In genomic region chr16:11140867-11141266, GRCh38 we compare ENCODE assay signal across 27 cellular contexts.
DNase-seq lines count a peak whose midpoint lies in the region; ATAC-seq and TF ChIP-seq lines count a peak whose summit lies in the region.
"Had no signal": no experiment of that assay in that cellular context is flagged by ENCODE, and none has a peak within 500 bp of the region (broad histone marks: within the 10 kb centered on the region; RNA-seq: fewer than 3 reads in every experiment).

No MANE protein-coding gene starts in this region.

- in situ Hi-C loops in HAP-1 (cut with MboI; ENCODE audit: low sequenced_read_pairs), result no loop called here

- no peaks in the 10 kb centered on the region for H3K27me3 ChIP-seq in left ventricle myocardium inferior (ENCODE audit: low read depth)
- no peaks in the 10 kb centered on the region for H3K27me3 ChIP-seq in HAP-1 (ENCODE audit: low read depth)
- H3K27me3 ChIP-seq: brain microvascular endothelial cell had no signal

- H3K9me3 ChIP-seq in left ventricle myocardium inferior (replicated peaks) (no peaks in the 10 kb centered on the region), HAP-1 (no peaks in the 10 kb centered on the region)
- H3K9me3 ChIP-seq: prostate gland had no signal

- H3K36me3 ChIP-seq in left ventricle myocardium inferior (no peaks in the 10 kb centered on the region), HAP-1 (replicated peaks) (no peaks in the 10 kb centered on the region)
- H3K36me3 ChIP-seq: brain microvascular endothelial cell had no signal

- peaks cover 32% of the 10 kb centered on the region for H3K36me3 Mint-ChIP-seq in activated T-helper 2 cell treated with anti-CD3 and anti-CD28 coated beads, Interferon-gamma antibody, Interleukin-2, Interleukin-4, amounts not matched to agents 10 μg/mL and 5 μg/mL and 100 μg/mL, durations not matched to agents 14 hours and 24 hours and 36 hours (ENCODE audit: low read depth)

- peaks cover 60% of the 10 kb centered on the region for H3K4me1 Mint-ChIP-seq in activated T-helper 2 cell treated with anti-CD3 and anti-CD28 coated beads, Interferon-gamma antibody, Interleukin-2, Interleukin-4, amounts not matched to agents 10 μg/mL and 5 μg/mL and 100 μg/mL, durations not matched to agents 14 hours and 24 hours and 36 hours (ENCODE audit: low read depth)

- H3K27me3 Mint-ChIP-seq in activated T-helper 2 cell treated with anti-CD3 and anti-CD28 coated beads, Interferon-gamma antibody, Interleukin-2, Interleukin-4, amounts not matched to agents 10 μg/mL and 5 μg/mL and 100 μg/mL, durations not matched to agents 14 hours and 24 hours and 36 hours (ENCODE audit: low read depth), result no peaks in the 10 kb centered on the region
- H3K27me3 Mint-ChIP-seq: naive B cell had no signal

- DNase-seq in Right ventricle myocardium superior, result no peak
- DNase-seq in cardiac septum (ENCODE audit: low spot score), result no peak
- no peak for DNase-seq in activated T-helper 2 cell treated with anti-CD3 and anti-CD28 coated beads, Interferon-gamma antibody, Interleukin-2, Interleukin-4, amounts not matched to agents 10 μg/mL and 5 μg/mL and 100 μg/mL, durations not matched to agents 14 hours and 24 hours and 36 hours (ENCODE audit: low spot score)
- no peak for DNase-seq in left ventricle myocardium inferior
- no peak for DNase-seq in HAP-1 (ENCODE audit: low spot score in 2 of 2)
- DNase-seq: activated CD4-positive, alpha-beta T cell treated with anti-CD3 and anti-CD28 coated beads for 1 hour; activated naive CD4-positive, alpha-beta T cell treated with Interleukin-2 at 50 U/mL for 16 hours; activated T-cell treated with anti-CD3 and anti-CD28 coated beads, Interleukin-2, amount 50 U/mL, for 72 hours; amygdala; brain microvascular endothelial cell; COR-L47; DMS53; HCEC 1CT; Karpas-422; midbrain; naive B cell; NCI-H2029 treated with DMSO at 0.1 percent for 48 hours; NCI-H226; NCI-H526 treated with DMSO at 0.1 percent for 48 hours; PC-3; stimulated activated CD4-positive, alpha-beta T cell treated with anti-CD3 and anti-CD28 coated beads, Interleukin-4, amount 100 ng/mL, for 24 hours; trophoblast cell had no signal

- peaks cover 74% of the 10 kb centered on the region for H3K4me1 ChIP-seq in left ventricle myocardium inferior
- H3K4me1 ChIP-seq in HAP-1, result no peaks in the 10 kb centered on the region
- H3K4me1 ChIP-seq: prostate gland had no signal

- H3K9me3 Mint-ChIP-seq in activated T-helper 2 cell treated with anti-CD3 and anti-CD28 coated beads, Interferon-gamma antibody, Interleukin-2, Interleukin-4, amounts not matched to agents 10 μg/mL and 5 μg/mL and 100 μg/mL, durations not matched to agents 14 hours and 24 hours and 36 hours, result no peaks in the 10 kb centered on the region
- H3K9me3 Mint-ChIP-seq: activated T-cell treated with anti-CD3 and anti-CD28 coated beads, Interleukin-2, amount 50 U/mL, for 72 hours; naive B cell; T-helper 1 cell treated with Interleukin-12 subunit alpha and Interleukin-12 subunit beta and Interleukin-4 antibody, amounts not matched to agents 30 μg/mL and 1 μg/mL, for 36 hours had no signal

- H3K4me3 ChIP-seq in left ventricle myocardium inferior (no peak overlapping the region), HAP-1 (no peak overlapping the region)
- H3K4me3 ChIP-seq: prostate gland had no signal

- H3K4me3 Mint-ChIP-seq in activated T-helper 2 cell treated with anti-CD3 and anti-CD28 coated beads, Interferon-gamma antibody, Interleukin-2, Interleukin-4, amounts not matched to agents 10 μg/mL and 5 μg/mL and 100 μg/mL, durations not matched to agents 14 hours and 24 hours and 36 hours (ENCODE audit: low read depth), result no peak overlapping the region
- H3K4me3 Mint-ChIP-seq: naive B cell; T-helper 1 cell treated with Interleukin-12 subunit alpha and Interleukin-12 subunit beta and Interleukin-4 antibody, amounts not matched to agents 30 μg/mL and 1 μg/mL, for 36 hours had no signal

- intact Hi-C loops in Right ventricle myocardium superior (cut with DNase I), result no loop called here
- intact Hi-C loops in cardiac septum (cut with DNase I), result no loop called here
- intact Hi-C loops in activated T-helper 2 cell treated with anti-CD3 and anti-CD28 coated beads, Interferon-gamma antibody, Interleukin-2, Interleukin-4, amounts not matched to agents 10 μg/mL and 5 μg/mL and 100 μg/mL, durations not matched to agents 14 hours and 24 hours and 36 hours (cut with micrococcal nuclease), result no loop called here
- intact Hi-C loops in left ventricle myocardium inferior (cut with micrococcal nuclease), result no loop called here

- ATAC-seq in Right ventricle myocardium superior (ENCODE audit: poor library complexity) (peak; percentile 57), HG03196 (IDR thresholded peaks at IDR 0.05; ENCODE audit: unreplicated experiment) (no peak), GM21825 (IDR thresholded peaks at IDR 0.05; ENCODE audit: unreplicated experiment) (no peak)
- ATAC-seq: PC-3, SK-N-SH treated with all-trans-retinoic acid at 6 μM for 48 hours had no signal

- peak overlapping the region; percentile 96 for H3K27ac Mint-ChIP-seq in activated T-helper 2 cell treated with anti-CD3 and anti-CD28 coated beads, Interferon-gamma antibody, Interleukin-2, Interleukin-4, amounts not matched to agents 10 μg/mL and 5 μg/mL and 100 μg/mL, durations not matched to agents 14 hours and 24 hours and 36 hours

- H3K27ac ChIP-seq in left ventricle myocardium inferior (replicated peaks), result peak overlapping the region; percentile 41
- H3K27ac ChIP-seq: brain microvascular endothelial cell, prostate gland had no signal

- no peak for TF ChIP-seq CTCF in left ventricle myocardium inferior (IDR thresholded peaks at IDR 0.05; ENCODE audit: borderline replicate concordance)
